3 cellular contexts compared by ENCODE assay signal in the genomic region with DNA sequence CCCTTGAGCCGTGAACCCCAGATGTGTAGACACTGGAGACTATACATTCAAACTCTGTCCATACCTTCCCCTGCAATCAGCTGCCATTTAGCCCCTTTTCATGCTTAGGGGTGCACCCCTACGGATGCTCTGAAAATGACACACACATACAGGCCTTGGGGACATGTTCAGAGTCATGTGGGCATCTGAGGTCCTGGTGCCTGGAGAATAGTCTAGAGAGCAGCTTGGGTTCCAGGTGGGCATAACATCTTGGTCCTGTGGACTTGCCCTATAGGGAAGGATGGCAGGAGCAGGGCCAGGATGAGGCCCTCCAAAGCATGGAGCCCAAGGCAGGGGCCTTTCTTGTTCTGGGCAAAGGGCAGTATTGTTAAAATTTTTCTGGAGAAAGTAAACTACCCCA.
"Had no signal": no experiment of that assay in that cellular context is flagged by ENCODE, and none has a peak within 500 bp of the region (broad histone marks: within the 10 kb centered on the region; RNA-seq: fewer than 3 reads in every experiment).

No MANE protein-coding gene starts in this region.

- H3K4me3 ChIP-seq: GM12878 had no signal

- ATAC-seq: GM12878 had no signal

- DNase-seq: GDM1, GF-D8 had no signal
